ENCODE assay signal across 17 cellular contexts in the genomic region with DNA sequence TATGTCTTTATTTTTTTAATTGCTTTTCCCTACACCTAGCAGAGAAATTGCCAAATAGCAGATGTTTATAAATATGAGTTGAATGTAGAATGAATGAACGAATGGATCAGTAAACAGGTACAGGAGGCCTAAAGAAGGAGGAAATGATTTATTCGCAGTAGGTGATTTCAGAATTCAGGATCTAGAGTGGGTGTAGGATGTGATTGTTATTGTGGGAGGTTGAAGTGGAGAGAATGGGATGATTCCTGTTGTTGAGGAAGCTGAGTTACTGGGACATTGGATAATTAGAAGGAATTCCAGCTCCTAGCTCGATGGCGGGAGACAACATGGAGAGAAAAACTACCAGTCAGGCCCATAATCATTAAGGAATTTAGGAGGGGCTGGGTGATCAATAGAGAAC.
"Had no signal": no experiment of that assay in that cellular context is flagged by ENCODE, and none has a peak within 500 bp of the region (broad histone marks: within the 10 kb centered on the region; RNA-seq: fewer than 3 reads in every experiment).

No MANE protein-coding gene starts in this region.

- H3K27ac ChIP-seq: hepatocyte, spleen had no signal

- H3K36me3 ChIP-seq: spleen had no signal

- DNase-seq: activated CD4-positive, alpha-beta T cell treated with anti-CD3 and anti-CD28 coated beads, Interleukin-2, amount 50 U/mL, for 1 hour; activated CD4-positive, CD25-positive, alpha-beta regulatory T cell treated with anti-CD3 and anti-CD28 coated beads, Interleukin-2, amount 50 U/mL, for 72 hours; activated CD8-positive, alpha-beta T cell treated with anti-CD3 and anti-CD28 coated beads, Interleukin-2, amount 10 ng/mL, durations not matched to agents 7 days and 5 days; activated gamma-delta T cell; anterior cingulate cortex; central memory CD4-positive, alpha-beta T cell; dorsolateral prefrontal cortex; effector memory CD8-positive, alpha-beta T cell; immature natural killer cell; naive thymus-derived CD8-positive, alpha-beta T cell; spleen; stimulated activated CD4-positive, alpha-beta T cell treated with anti-CD3 and anti-CD28 coated beads, Interleukin-4, amount 100 ng/mL, for 1 hour; stimulated activated naive CD4-positive, alpha-beta T cell had no signal

- H3K27me3 ChIP-seq: dorsolateral prefrontal cortex, hepatocyte, spleen had no signal

- H3K9me3 Mint-ChIP-seq: activated naive CD4-positive, alpha-beta T cell treated with anti-CD3 and anti-CD28 coated beads, Interleukin-2, amount 50 U/mL, for 24 hours; activated T-helper 1 cell treated with anti-CD3 and anti-CD28 coated beads, Interleukin-12 subunit alpha, Interleukin-12 subunit beta, Interleukin-2, Interleukin-4 antibody, amounts not matched to agents 30 ng/mL and 10 ng/mL and 1 ng/mL, durations not matched to agents 14 hours and 24 hours and 36 hours; brain; effector memory CD8-positive, alpha-beta T cell; immature natural killer cell; naive thymus-derived CD8-positive, alpha-beta T cell had no signal

- H3K4me3 ChIP-seq: dorsolateral prefrontal cortex, hepatocyte, spleen had no signal

- H3K4me1 Mint-ChIP-seq: immature natural killer cell had no signal

- H3K27ac Mint-ChIP-seq: activated CD8-positive, alpha-beta T cell treated with anti-CD3 and anti-CD28 coated beads, Interleukin-2, amount 10 ng/mL, durations not matched to agents 7 days and 5 days; activated naive CD4-positive, alpha-beta T cell treated with anti-CD3 and anti-CD28 coated beads, Interleukin-2, amount 50 U/mL, for 24 hours; activated T-helper 1 cell treated with anti-CD3 and anti-CD28 coated beads, Interleukin-12 subunit alpha, Interleukin-12 subunit beta, Interleukin-2, Interleukin-4 antibody, amounts not matched to agents 30 ng/mL and 10 ng/mL and 1 ng/mL, durations not matched to agents 14 hours and 24 hours and 36 hours; brain; immature natural killer cell had no signal

- H3K9me3 ChIP-seq: spleen had no signal

- H3K27me3 Mint-ChIP-seq: activated naive CD4-positive, alpha-beta T cell treated with anti-CD3 and anti-CD28 coated beads, Interleukin-2, amount 50 U/mL, for 24 hours; brain; effector memory CD8-positive, alpha-beta T cell; naive thymus-derived CD8-positive, alpha-beta T cell had no signal

- ATAC-seq: activated CD8-positive, alpha-beta T cell treated with anti-CD3 and anti-CD28 coated beads, Interleukin-2, amount 10 ng/mL, durations not matched to agents 7 days and 5 days; effector memory CD8-positive, alpha-beta T cell; naive thymus-derived CD8-positive, alpha-beta T cell had no signal

- H3K4me3 Mint-ChIP-seq: activated CD8-positive, alpha-beta T cell treated with anti-CD3 and anti-CD28 coated beads, Interleukin-2, amount 10 ng/mL, durations not matched to agents 7 days and 5 days; activated naive CD4-positive, alpha-beta T cell treated with anti-CD3 and anti-CD28 coated beads, Interleukin-2, amount 50 U/mL, for 24 hours; activated T-helper 1 cell treated with anti-CD3 and anti-CD28 coated beads, Interleukin-12 subunit alpha, Interleukin-12 subunit beta, Interleukin-2, Interleukin-4 antibody, amounts not matched to agents 30 ng/mL and 10 ng/mL and 1 ng/mL, durations not matched to agents 14 hours and 24 hours and 36 hours; brain; effector memory CD8-positive, alpha-beta T cell; immature natural killer cell; naive thymus-derived CD8-positive, alpha-beta T cell had no signal
